Comparison of ENCODE assay signal across 21 cellular contexts in genomic region chr13:97934590-97934989, GRCh38. TPM values are rescaled to one million over a fixed set of nuclear protein-coding genes. Genes with fewer than 3 reads are reported as not detected.
DNase-seq lines count a peak whose midpoint lies in the region; ATAC-seq and TF ChIP-seq lines count a peak whose summit lies in the region.
"Had no signal": no experiment of that assay in that cellular context is flagged by ENCODE, and none has a peak within 500 bp of the region (broad histone marks: within the 10 kb centered on the region; RNA-seq: fewer than 3 reads in every experiment).

No MANE protein-coding gene starts in this region.

- no peak overlapping the region for H3K9ac ChIP-seq in SK-N-MC (ENCODE audit: insufficient read length)

- intact Hi-C loops in right lobe of liver (cut with DNase I) = no loop called here

- H3K27me3 ChIP-seq in cardiac muscle cell = no peaks in the 10 kb centered on the region
- H3K27me3 ChIP-seq in right lobe of liver = no peaks in the 10 kb centered on the region
- H3K27me3 ChIP-seq: uterus had no signal

- H3K9me3 ChIP-seq in SK-N-MC (ENCODE audit: low read depth, low read length) (0 out of 2 replicates have a peak, but pooled peaks cover 4% of the 10 kb centered on the region), cardiac muscle cell (ENCODE audit: low read depth) (no peaks in the 10 kb centered on the region), right lobe of liver (no peaks in the 10 kb centered on the region)
- H3K9me3 ChIP-seq: esophagus muscularis mucosa, prostate gland, uterus had no signal

- H3K36me3 ChIP-seq in SK-N-MC (ENCODE audit: insufficient read depth, low read length) (no peaks in the 10 kb centered on the region), cardiac muscle cell (no peaks in the 10 kb centered on the region), right lobe of liver (no peaks in the 10 kb centered on the region)
- H3K36me3 ChIP-seq: esophagus muscularis mucosa, prostate gland, uterus had no signal

- 44% methylated on average over 5 of the region's 5 CpGs for WGBS in right lobe of liver (ENCODE audit: insufficient coverage, low coverage, low lambda C conversion rate, missing lambda C conversion rate)

- no peak for TF ChIP-seq POLR2A in right lobe of liver (IDR thresholded peaks at IDR 0.05)

- peak; percentile 53 for ATAC-seq in omental fat pad (ENCODE audit: low FRiP score)
- no peak for ATAC-seq in HG02973 (IDR thresholded peaks at IDR 0.05; ENCODE audit: unreplicated experiment)
- no peak for ATAC-seq in GM18519 (IDR thresholded peaks at IDR 0.05; ENCODE audit: low FRiP score, unreplicated experiment)
- no peak for ATAC-seq in right lobe of liver
- ATAC-seq: GM12878 had no signal

- H3K4me3 ChIP-seq in SK-N-MC (no peak overlapping the region), cardiac muscle cell (no peak overlapping the region), right lobe of liver (no peak overlapping the region)
- H3K4me3 ChIP-seq: esophagus muscularis mucosa, GM12878, lung, prostate gland, uterus had no signal

- DNase-seq in Ammon's horn (ENCODE audit: low spot score) (peak; percentile 67), SK-N-MC (ENCODE audit: low read depth, low spot score) (no peak), cardiac muscle cell (ENCODE audit: low read depth in 1 of 2, low spot score in 1 of 2) (peak; percentile 8 to 70), omental fat pad (ENCODE audit: low spot score) (no peak), right lobe of liver (no peak), NCI-H1092 (lab: John Stamatoyannopoulos, UW) (no peak)
- DNase-seq: activated CD4-positive, alpha-beta T cell treated with anti-CD3 and anti-CD28 coated beads for 48 hours; activated CD8-positive, alpha-beta memory T cell treated with anti-CD3 and anti-CD28 coated beads, Interleukin-2, amount 50 U/mL, for 48 hours; activated gamma-delta T cell; DMS153; GF-D8; HCEC 1CT; naive B cell; NCI-H1417; uterus had no signal

- no peaks in the 10 kb centered on the region for H3K4me1 ChIP-seq in cardiac muscle cell (ENCODE audit: low read depth)
- H3K4me1 ChIP-seq in right lobe of liver = no peaks in the 10 kb centered on the region
- H3K4me1 ChIP-seq: esophagus muscularis mucosa, prostate gland, uterus had no signal

- TF ChIP-seq CTCF in cardiac muscle cell (IDR thresholded peaks at IDR 0.05; ENCODE audit: low read depth, low read length) = no peak
- no peak for TF ChIP-seq CTCF in omental fat pad (IDR thresholded peaks at IDR 0.05)
- TF ChIP-seq CTCF in right lobe of liver (IDR thresholded peaks at IDR 0.05) = no peak

- H3K27ac ChIP-seq in SK-N-MC (peak overlapping the region; percentile 49), cardiac muscle cell (no peak overlapping the region), right lobe of liver (no peak overlapping the region)
- H3K27ac ChIP-seq: esophagus muscularis mucosa, prostate gland, uterus had no signal

RNA-seq across cellular contexts. Expression of gene IPO5, which starts 18.9 kb away (rescaled TPM):
- total RNA-seq in cardiac muscle cell = 89.7 and 119 TPM in 2 replicates
- 55.5 and 88.8 TPM in 2 replicates for polyA plus RNA-seq in cardiac muscle cell
- 100 to 1,000 TPM; 106 to 170 (median 132) TPM for total RNA-seq in omental fat pad
- 10 to 100 TPM; 36.0 to 52.3 (median 45.2) TPM for total RNA-seq in right lobe of liver

Comparison
In these comparisons a context has a peak if more than half of its experiments do, and no peak if none do; other contexts are left out.
1. DNase-seq: peak in Ammon's horn (single experiment) and cardiac muscle cell (2 of 2); none in SK-N-MC (single experiment), omental fat pad (single experiment), right lobe of liver (0 of 3) and NCI-H1092 (single experiment).